Comparison of ENCODE assay signal across 11 cellular contexts in the genomic region with DNA sequence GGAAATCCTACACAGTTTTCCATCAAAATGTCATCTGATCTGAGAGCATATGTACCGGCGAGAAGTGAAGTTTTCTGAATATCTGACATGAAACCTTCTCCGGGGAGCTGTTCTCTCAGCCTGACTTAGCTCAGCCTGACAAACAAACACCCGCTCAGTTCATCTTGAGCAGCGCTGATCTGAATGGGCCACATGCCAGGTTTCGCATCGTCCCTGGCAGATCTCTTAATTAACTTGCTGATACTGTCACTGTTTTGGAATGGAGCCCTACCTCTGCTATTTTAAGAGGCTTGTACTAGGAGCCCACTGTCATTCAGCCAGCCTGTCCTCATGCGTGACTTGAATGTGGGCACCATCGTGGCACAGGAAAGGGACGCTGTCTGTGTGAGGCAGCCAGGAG.
DNase-seq lines count a peak whose midpoint lies in the region; ATAC-seq and TF ChIP-seq lines count a peak whose summit lies in the region.
"Had no signal": no experiment of that assay in that cellular context is flagged by ENCODE, and none has a peak within 500 bp of the region (broad histone marks: within the 10 kb centered on the region; RNA-seq: fewer than 3 reads in every experiment).

No MANE protein-coding gene starts in this region.

- no peak overlapping the region for H3K9ac ChIP-seq in parathyroid adenoma

- peak; percentile 63 for DNase-seq in NCI-H1092 (lab: John Stamatoyannopoulos, UW)
- peak; percentile 26 for DNase-seq in NCI-H524 treated with DMSO at 0.1 percent for 48 hours (lab: John Stamatoyannopoulos, UW)
- DNase-seq in choroid plexus epithelial cell (ENCODE audit: low read depth): peak; percentile 12
- no peak for DNase-seq in AML-193 (lab: John Stamatoyannopoulos, UW)
- no peak for DNase-seq in NCI-H187 (lab: John Stamatoyannopoulos, UW)
- no peak for DNase-seq in GM19240 (ENCODE audit: insufficient read length, low spot score)
- DNase-seq: activated CD4-positive, alpha-beta T cell treated with anti-CD3 and anti-CD28 coated beads, Interleukin-2, amount 50 U/mL, for 48 hours; endodermal cell; testis had no signal

- peak overlapping the region; percentile 11 for H3K4me2 ChIP-seq in parathyroid adenoma (ENCODE audit: low read length)

- H2AFZ ChIP-seq in parathyroid adenoma: peak overlapping the region; percentile 71

- H3K27ac ChIP-seq in parathyroid adenoma: peak overlapping the region; percentile 3
- H3K27ac ChIP-seq: testis had no signal

- no peaks in the 10 kb centered on the region for H3K36me3 ChIP-seq in parathyroid adenoma (ENCODE audit: control insufficient read depth, insufficient read depth, low read length)

- no peak overlapping the region for H3K4me3 ChIP-seq in choroid plexus epithelial cell (ENCODE audit: low read depth, low read length)
- H3K4me3 ChIP-seq in parathyroid adenoma (ENCODE audit: low read depth, low read length): no peak overlapping the region
- H3K4me3 ChIP-seq: testis had no signal

- no peak for ATAC-seq in GM18498 (IDR thresholded peaks at IDR 0.05; ENCODE audit: unreplicated experiment)

- peaks cover 12% of the 10 kb centered on the region for H3K4me1 ChIP-seq in parathyroid adenoma
- H3K4me1 ChIP-seq: testis had no signal

- H3K27me3 ChIP-seq in parathyroid adenoma (ENCODE audit: control insufficient read depth, insufficient read depth, low read length): no peaks in the 10 kb centered on the region
- H3K27me3 ChIP-seq: testis had no signal

- no peaks in the 10 kb centered on the region for H3K79me2 ChIP-seq in parathyroid adenoma

- no peaks in the 10 kb centered on the region for H3K9me3 ChIP-seq in parathyroid adenoma (ENCODE audit: control insufficient read depth, low read length)
- H3K9me3 ChIP-seq: testis had no signal

- TF ChIP-seq CTCF in choroid plexus epithelial cell (conservative IDR thresholded peaks at IDR 0.05; ENCODE audit: low read depth, low read length) (no peak), parathyroid adenoma (IDR thresholded peaks at IDR 0.05) (no peak)

Comparison
In these comparisons a context has a peak if more than half of its experiments do, and no peak if none do; other contexts are left out.
1. DNase-seq: peak in NCI-H1092 (single experiment), NCI-H524 treated with DMSO at 0.1 percent for 48 hours (single experiment) and choroid plexus epithelial cell (single experiment); none in AML-193 (0 of 2), NCI-H187 (0 of 2) and GM19240 (single experiment).